14 cellular contexts compared by ENCODE assay signal in the genomic region with DNA sequence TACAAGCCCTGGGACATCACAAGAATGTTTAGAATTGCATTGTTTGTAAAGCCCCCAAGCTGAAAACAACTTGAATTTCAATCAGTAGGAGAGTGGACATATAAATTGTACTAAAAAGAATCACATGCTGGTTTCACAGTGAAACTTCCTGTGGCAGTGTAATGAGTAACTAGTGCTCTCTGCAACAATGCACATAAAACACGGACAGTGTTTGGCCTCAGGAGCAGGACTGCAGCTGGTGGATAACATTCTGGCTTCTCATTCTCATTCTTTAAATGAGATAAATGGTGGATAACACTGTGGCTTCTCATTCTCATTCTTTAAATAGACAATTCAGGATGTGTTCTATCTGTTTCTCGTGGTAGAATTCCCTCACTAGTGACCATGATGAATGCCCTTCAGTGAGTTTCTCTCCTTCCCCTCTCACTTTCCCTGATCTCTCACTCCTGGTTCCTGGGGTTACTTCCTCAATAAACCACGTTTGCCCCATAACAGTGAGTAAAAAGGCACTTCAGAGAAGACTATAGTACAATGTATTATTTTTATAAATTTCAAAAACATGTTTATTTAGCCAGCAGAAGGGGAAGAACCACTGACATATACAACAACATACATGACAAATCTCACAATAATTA. TPM values are rescaled to one million over a fixed set of nuclear protein-coding genes. Genes with fewer than 3 reads are reported as not detected.
A peak's percentile ranks its signal among the peaks of the same experiment; 100 is the strongest.
DNase-seq lines count a peak whose midpoint lies in the region; ATAC-seq and TF ChIP-seq lines count a peak whose summit lies in the region.
"Had no signal": no experiment of that assay in that cellular context is flagged by ENCODE, and none has a peak within 500 bp of the region (broad histone marks: within the 10 kb centered on the region; RNA-seq: fewer than 3 reads in every experiment).

No MANE protein-coding gene starts in this region.

- H3K9ac ChIP-seq in liver (ENCODE audit: low read depth in 1 of 2, low read length in 2 of 2) = no peak overlapping the region

- ATAC-seq in GM18511 (IDR thresholded peaks at IDR 0.05; ENCODE audit: unreplicated experiment) (peak; percentile 98), GM21737 (IDR thresholded peaks at IDR 0.05; ENCODE audit: unreplicated experiment) (peak; percentile 92), HG03521 (IDR thresholded peaks at IDR 0.05; ENCODE audit: unreplicated experiment) (peak; percentile 70), HG02623 (IDR thresholded peaks at IDR 0.05; ENCODE audit: unreplicated experiment) (no peak)
- ATAC-seq: left lung had no signal

- peaks cover 0 to 5% (median 2%) of the 10 kb centered on the region in 4 donors for H3K9me3 ChIP-seq in liver (ENCODE audit: control insufficient read depth in 4 of 4, low read length in 3 of 4)

- no peak for TF ChIP-seq CTCF in liver (IDR thresholded peaks at IDR 0.05; ENCODE audit: low read depth, low read length, missing input control)

- H3K27ac ChIP-seq in liver (ENCODE audit: low read depth in 1 of 2, low read length in 2 of 2) = peak overlapping the region; percentile 5 to 47
- H3K27ac ChIP-seq: C4-2B, epithelial cell of prostate, left lung, thoracic aorta had no signal

- H3K4me3 ChIP-seq in liver (ENCODE audit: low read depth in 1 of 3, low read length in 3 of 3) = no peak overlapping the region
- H3K4me3 ChIP-seq: left lung, thoracic aorta had no signal

- no peaks in the 10 kb centered on the region for H3K27me3 ChIP-seq in liver (ENCODE audit: control insufficient read depth in 4 of 4, insufficient read depth in 4 of 4, low read length in 3 of 4)
- H3K27me3 ChIP-seq: left lung had no signal

- peak; percentile 11 to 31 for TF ChIP-seq RAD21 in liver (IDR thresholded peaks at IDR 0.05)

- no peaks in the 10 kb centered on the region for H3K36me3 ChIP-seq in liver (ENCODE audit: control insufficient read depth in 4 of 4, insufficient read depth in 3 of 4, low read depth in 1 of 4, low read length in 3 of 4)
- H3K36me3 ChIP-seq: left lung, thoracic aorta had no signal

- H3K4me1 ChIP-seq in liver (ENCODE audit: control insufficient read depth in 4 of 4, insufficient read depth in 4 of 4, low read length in 3 of 4) = peaks cover 0 to 5% (median under 1%) of the 10 kb centered on the region in 4 donors
- H3K4me1 ChIP-seq: left lung had no signal

- DNase-seq in NCI-H1092 (lab: John Stamatoyannopoulos, UW) (no peak), AG08396 (ENCODE audit: low spot score) (no peak)
- no peak for DNase-seq in stimulated activated CD4-positive, alpha-beta T cell treated with anti-CD3 and anti-CD28 coated beads, Interleukin-2, amount 100 ng/mL, for 24 hours
- DNase-seq: left lung; stimulated activated CD4-positive, alpha-beta T cell treated with anti-CD3 and anti-CD28 coated beads, Interleukin-12 subunit alpha, Interleukin-12 subunit beta, amount 100 ng/mL, for 4 hours had no signal

- 7% methylated on average over 3 of the region's 3 CpGs for WGBS in liver

TF ChIP-seq in liver, 16 proteins besides CTCF, POLR2A, EP300 and RAD21:
- no peak for TF ChIP-seq GABPA (IDR thresholded peaks at IDR 0.05 in 1 of 2, conservative IDR thresholded peaks at IDR 0.05 in 1 of 2)
- peak in 1 of 2 donors; percentile 11 for TF ChIP-seq HNF4A (conservative IDR thresholded peaks at IDR 0.05)
- peak; percentile 35 for TF ChIP-seq YY1 (IDR thresholded peaks at IDR 0.05)
- TF ChIP-seq, protein P1, sequence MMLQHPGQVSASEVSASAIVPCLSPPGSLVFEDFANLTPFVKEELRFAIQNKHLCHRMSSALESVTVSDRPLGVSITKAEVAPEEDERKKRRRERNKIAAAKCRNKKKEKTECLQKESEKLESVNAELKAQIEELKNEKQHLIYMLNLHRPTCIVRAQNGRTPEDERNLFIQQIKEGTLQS (IDR thresholded peaks at IDR 0.05) = no peak
- peak; percentile 42 for TF ChIP-seq SP1 (IDR thresholded peaks at IDR 0.05)
- no peak for TF ChIP-seq JUND (IDR thresholded peaks at IDR 0.05)
- TF ChIP-seq HNF4G (IDR thresholded peaks at IDR 0.05) = peak; percentile 7
- no peak for TF ChIP-seq RXRA (IDR thresholded peaks at IDR 0.05)
- TF ChIP-seq, protein P2, sequence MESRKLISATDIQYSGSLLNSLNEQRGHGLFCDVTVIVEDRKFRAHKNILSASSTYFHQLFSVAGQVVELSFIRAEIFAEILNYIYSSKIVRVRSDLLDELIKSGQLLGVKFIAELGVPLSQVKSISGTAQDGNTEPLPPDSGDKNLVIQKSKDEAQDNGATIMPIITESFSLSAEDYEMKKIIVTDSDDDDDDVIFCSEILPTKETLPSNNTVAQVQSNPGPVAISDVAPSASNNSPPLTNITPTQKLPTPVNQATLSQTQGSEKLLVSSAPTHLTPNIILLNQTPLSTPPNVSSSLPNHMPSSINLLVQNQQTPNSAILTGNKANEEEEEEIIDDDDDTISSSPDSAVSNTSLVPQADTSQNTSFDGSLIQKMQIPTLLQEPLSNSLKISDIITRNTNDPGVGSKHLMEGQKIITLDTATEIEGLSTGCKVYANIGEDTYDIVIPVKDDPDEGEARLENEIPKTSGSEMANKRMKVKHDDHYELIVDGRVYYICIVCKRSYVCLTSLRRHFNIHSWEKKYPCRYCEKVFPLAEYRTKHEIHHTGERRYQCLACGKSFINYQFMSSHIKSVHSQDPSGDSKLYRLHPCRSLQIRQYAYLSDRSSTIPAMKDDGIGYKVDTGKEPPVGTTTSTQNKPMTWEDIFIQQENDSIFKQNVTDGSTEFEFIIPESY (IDR thresholded peaks at IDR 0.05) = no peak
- TF ChIP-seq FOXA2 (IDR thresholded peaks at IDR 0.05) = no peak
TF ChIP-seq in liver: peak in this region for 4.

RNA-seq across cellular contexts. Expression of a gene that starts 59.9 kb away (rescaled TPM):
- total RNA-seq in liver = not detected
- polyA plus RNA-seq in liver = not detected
- total RNA-seq: left lung, MCF 10A, thoracic aorta had no signal
